Comparison of ENCODE assay signal across 10 cellular contexts in the genomic region with DNA sequence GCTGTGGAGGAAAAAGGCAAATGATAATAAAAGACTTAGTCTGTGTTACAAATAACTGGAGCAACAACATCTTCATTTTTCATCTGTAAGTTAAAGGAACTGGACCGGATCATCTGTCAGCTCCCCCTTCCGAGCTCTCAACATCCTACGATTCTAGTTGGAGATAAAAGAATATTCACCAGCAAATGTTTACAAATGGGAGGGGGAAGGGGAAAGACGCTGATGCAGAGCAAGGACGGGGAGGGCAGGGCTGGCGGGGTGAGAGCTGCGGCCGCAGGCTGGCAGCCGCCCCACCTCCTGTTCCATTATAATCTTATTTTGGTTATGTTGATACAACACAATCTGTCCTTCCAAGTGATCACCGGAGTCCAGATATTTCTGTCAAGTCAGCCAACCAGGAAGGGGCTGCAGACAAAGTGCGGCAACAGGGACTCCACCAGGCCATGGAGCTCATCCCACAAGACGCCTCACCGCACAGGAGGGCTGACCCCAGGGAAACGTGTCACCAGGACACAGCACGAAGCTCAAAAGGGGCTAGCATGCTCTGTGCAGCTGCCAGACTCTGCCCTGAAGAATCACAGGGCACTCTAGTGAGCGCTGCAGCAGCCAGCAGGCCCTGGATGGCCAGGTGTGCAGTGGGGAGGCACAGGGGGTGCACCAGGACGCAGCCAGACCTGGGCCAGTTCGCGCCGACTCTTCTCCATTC. TPM values are rescaled to one million over a fixed set of nuclear protein-coding genes. Genes with fewer than 3 reads are reported as not detected.
A peak's percentile ranks its signal among the peaks of the same experiment; 100 is the strongest.
DNase-seq lines count a peak whose midpoint lies in the region; ATAC-seq and TF ChIP-seq lines count a peak whose summit lies in the region.
"Had no signal": no experiment of that assay in that cellular context is flagged by ENCODE, and none has a peak within 500 bp of the region (broad histone marks: within the 10 kb centered on the region; RNA-seq: fewer than 3 reads in every experiment).

No MANE protein-coding gene starts in this region.

- TF ChIP-seq CTCF in brain (conservative IDR thresholded peaks at IDR 0.05) (no peak), left lung (IDR thresholded peaks at IDR 0.05) (no peak)

- peaks cover 59% of the 10 kb centered on the region for H3K36me3 Mint-ChIP-seq in brain

- H3K4me1 Mint-ChIP-seq in brain = peaks cover 37% of the 10 kb centered on the region

- ATAC-seq in left lung = peak; percentile 42
- no peak for ATAC-seq in HG03196 (IDR thresholded peaks at IDR 0.05; ENCODE audit: unreplicated experiment)
- no peak for ATAC-seq in GM18868 (IDR thresholded peaks at IDR 0.05; ENCODE audit: unreplicated experiment)
- no peak for ATAC-seq in GM21515 (IDR thresholded peaks at IDR 0.05; ENCODE audit: unreplicated experiment)

- no peaks in the 10 kb centered on the region for H3K27me3 ChIP-seq in left lung

- no peaks in the 10 kb centered on the region for H3K9me3 Mint-ChIP-seq in brain

- H3K4me3 ChIP-seq in left lung = no peak overlapping the region

- DNase-seq in SHP77 (lab: John Stamatoyannopoulos, UW) = peak; percentile 33 to 56
- no peak for DNase-seq in SHP77 treated with DMSO at 0.1 percent for 48 hours (lab: John Stamatoyannopoulos, UW)
- peak in 1 of 2 donors; percentile 53 for DNase-seq in left lung
- DNase-seq in substantia nigra (lab: John Stamatoyannopoulos, UW) = peak in 5 of 49 donors; percentile 4 to 68 (median 30)
- DNase-seq: activated CD4-positive, CD25-positive, alpha-beta regulatory T cell treated with anti-CD3 and anti-CD28 coated beads, Interleukin-2, amount 50 U/mL, for 72 hours; NCI-H1694 treated with DMSO at 0.1 percent for 48 hours had no signal

- intact Hi-C loops in left lung (cut with DNase I) = no loop called here

- peak overlapping the region in 1 of 2 donors; percentile 67 for H3K27ac ChIP-seq in left lung
- H3K27ac ChIP-seq in substantia nigra (ENCODE audit: low read depth, low read length, poor library complexity, severe bottlenecking) = peak overlapping the region; percentile 54

- H3K4me3 Mint-ChIP-seq in brain = no peak overlapping the region

- peak overlapping the region in 4 of 5 experiments; percentile 15 to 75 (median 32) for H3K27ac Mint-ChIP-seq in brain

- H3K27me3 Mint-ChIP-seq in brain = no peaks in the 10 kb centered on the region

- peaks cover 0 to 34% of the 10 kb centered on the region in 2 donors for H3K36me3 ChIP-seq in left lung

- peaks cover 4 to 18% of the 10 kb centered on the region in 2 donors for H3K4me1 ChIP-seq in left lung

- H3K9me3 ChIP-seq in left lung = no peaks in the 10 kb centered on the region

RNA-seq across cellular contexts. Expression of a gene that starts 19.7 kb away (rescaled TPM):
- polyA plus RNA-seq in brain (ENCODE audit: insufficient read depth, low read depth, low replicate concordance) = 33.4 TPM
- 10 to 100 TPM; 21.0 to 21.9 TPM for total RNA-seq in left lung

RNA-seq across cellular contexts. Expression of a gene that starts 28.2 kb away (rescaled TPM):
- 82.0 TPM for polyA plus RNA-seq in brain (ENCODE audit: insufficient read depth, low read depth, low replicate concordance)
- 10 to 100 TPM; 68.2 to 75.9 TPM for total RNA-seq in left lung

RNA-seq across cellular contexts. Expression of a gene that starts 46.7 kb away (rescaled TPM):
- polyA plus RNA-seq in brain (ENCODE audit: insufficient read depth, low read depth, low replicate concordance) = 5.0 TPM
- total RNA-seq in left lung = 1 to 10 TPM; 2.3 to 6.7 TPM
